1 cellular context compared by ENCODE assay signal in the genomic region with DNA sequence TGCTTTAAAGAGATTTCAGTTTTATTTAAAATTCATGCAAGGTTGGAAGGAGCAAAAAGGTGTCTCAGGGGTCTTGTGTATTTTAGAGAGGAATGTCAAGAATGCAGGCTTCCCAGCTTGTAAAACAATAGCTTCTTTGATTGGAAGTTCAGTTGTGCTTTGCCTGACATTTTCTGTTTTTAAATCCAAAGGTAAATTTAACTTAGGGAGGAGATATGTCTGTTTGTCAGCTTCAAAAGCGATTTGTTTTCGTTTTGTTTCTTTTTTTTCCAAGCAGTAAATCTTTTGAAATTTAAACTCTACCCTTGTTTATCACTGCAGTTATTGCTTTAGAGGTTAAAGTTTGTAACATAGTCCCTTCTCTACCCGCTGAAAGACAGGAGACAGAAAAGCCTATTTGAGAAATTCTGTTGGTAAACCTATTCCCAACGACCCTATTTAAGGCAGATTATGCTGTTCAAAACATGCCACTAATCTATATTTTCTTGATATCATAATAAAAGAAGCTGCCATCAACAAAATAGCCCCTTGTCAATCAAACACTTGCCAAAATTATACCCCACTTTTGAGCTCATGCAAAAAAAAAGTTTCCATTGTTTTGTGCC.
TF ChIP-seq lines count a peak whose summit lies in the region.

No MANE protein-coding gene starts in this region.

TF ChIP-seq in HepG2, 621 proteins besides CTCF, POLR2A, EP300 and RAD21 (continued from another document):
- TF ChIP-seq HMGXB4 (CRISPR knock-in tag; IDR thresholded peaks at IDR 0.05; ENCODE audit: borderline replicate concordance in 1 of 2, low read depth in 1 of 2): peak in 1 of 2 experiments; percentile 37; a peak in 1 of 4 replicates
- no peak for TF ChIP-seq ZNF367 (CRISPR knock-in tag; IDR thresholded peaks at IDR 0.05; ENCODE audit: borderline replicate concordance)
- TF ChIP-seq, protein P1, sequence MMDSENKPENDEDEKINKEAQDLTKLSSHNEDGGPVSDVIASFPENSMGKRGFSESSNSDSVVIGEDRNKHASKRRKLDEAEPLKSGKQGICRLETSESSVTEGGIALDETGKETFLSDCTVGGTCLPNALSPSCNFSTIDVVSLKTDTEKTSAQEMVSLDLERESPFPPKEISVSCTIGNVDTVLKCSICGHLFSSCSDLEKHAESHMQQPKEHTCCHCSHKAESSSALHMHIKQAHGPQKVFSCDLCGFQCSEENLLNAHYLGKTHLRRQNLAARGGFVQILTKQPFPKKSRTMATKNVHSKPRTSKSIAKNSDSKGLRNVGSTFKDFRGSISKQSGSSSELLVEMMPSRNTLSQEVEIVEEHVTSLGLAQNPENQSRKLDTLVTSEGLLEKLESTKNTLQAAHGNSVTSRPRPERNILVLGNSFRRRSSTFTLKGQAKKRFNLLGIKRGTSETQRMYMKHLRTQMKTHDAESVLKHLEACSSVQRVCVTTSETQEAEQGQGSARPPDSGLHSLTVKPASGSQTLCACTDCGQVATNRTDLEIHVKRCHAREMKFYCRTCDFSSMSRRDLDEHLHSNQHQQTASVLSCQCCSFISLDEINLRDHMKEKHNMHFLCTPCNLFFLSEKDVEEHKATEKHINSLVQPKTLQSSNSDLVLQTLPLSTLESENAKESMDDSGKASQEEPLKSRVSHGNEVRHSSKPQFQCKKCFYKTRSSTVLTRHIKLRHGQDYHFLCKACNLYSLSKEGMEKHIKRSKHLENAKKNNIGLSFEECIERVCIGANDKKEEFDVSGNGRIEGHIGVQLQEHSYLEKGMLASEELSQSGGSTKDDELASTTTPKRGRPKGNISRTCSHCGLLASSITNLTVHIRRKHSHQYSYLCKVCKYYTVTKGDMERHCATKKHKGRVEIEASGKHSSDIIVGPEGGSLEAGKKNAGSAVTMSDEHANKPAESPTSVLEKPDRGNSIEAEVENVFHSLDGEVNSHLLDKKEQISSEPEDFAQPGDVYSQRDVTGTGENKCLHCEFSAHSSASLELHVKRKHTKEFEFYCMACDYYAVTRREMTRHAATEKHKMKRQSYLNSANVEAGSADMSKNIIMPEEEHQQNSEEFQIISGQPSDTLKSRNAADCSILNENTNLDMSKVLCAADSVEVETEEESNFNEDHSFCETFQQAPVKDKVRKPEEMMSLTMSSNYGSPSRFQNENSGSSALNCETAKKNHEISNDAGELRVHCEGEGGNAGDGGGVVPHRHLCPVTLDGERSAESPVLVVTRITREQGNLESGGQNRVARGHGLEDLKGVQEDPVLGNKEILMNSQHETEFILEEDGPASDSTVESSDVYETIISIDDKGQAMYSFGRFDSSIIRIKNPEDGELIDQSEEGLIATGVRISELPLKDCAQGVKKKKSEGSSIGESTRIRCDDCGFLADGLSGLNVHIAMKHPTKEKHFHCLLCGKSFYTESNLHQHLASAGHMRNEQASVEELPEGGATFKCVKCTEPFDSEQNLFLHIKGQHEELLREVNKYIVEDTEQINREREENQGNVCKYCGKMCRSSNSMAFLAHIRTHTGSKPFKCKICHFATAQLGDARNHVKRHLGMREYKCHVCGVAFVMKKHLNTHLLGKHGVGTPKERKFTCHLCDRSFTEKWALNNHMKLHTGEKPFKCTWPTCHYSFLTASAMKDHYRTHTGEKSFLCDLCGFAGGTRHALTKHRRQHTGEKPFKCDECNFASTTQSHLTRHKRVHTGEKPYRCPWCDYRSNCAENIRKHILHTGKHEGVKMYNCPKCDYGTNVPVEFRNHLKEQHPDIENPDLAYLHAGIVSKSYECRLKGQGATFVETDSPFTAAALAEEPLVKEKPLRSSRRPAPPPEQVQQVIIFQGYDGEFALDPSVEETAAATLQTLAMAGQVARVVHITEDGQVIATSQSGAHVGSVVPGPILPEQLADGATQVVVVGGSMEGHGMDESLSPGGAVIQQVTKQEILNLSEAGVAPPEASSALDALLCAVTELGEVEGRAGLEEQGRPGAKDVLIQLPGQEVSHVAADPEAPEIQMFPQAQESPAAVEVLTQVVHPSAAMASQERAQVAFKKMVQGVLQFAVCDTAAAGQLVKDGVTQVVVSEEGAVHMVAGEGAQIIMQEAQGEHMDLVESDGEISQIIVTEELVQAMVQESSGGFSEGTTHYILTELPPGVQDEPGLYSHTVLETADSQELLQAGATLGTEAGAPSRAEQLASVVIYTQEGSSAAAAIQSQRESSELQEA (CRISPR knock-in tag; IDR thresholded peaks at IDR 0.05; ENCODE audit: not compliant biosample characterization): no peak
- TF ChIP-seq, protein P2, sequence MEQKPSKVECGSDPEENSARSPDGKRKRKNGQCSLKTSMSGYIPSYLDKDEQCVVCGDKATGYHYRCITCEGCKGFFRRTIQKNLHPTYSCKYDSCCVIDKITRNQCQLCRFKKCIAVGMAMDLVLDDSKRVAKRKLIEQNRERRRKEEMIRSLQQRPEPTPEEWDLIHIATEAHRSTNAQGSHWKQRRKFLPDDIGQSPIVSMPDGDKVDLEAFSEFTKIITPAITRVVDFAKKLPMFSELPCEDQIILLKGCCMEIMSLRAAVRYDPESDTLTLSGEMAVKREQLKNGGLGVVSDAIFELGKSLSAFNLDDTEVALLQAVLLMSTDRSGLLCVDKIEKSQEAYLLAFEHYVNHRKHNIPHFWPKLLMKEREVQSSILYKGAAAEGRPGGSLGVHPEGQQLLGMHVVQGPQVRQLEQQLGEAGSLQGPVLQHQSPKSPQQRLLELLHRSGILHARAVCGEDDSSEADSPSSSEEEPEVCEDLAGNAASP (CRISPR knock-in tag; IDR thresholded peaks at IDR 0.05; ENCODE audit: borderline replicate concordance): peak; percentile 90
- TF ChIP-seq GRHL1 (CRISPR knock-in tag; conservative IDR thresholded peaks at IDR 0.05): no peak
- no peak for TF ChIP-seq ZNF276 (CRISPR knock-in tag; IDR thresholded peaks at IDR 0.05; ENCODE audit: low read depth)
- TF ChIP-seq KDM4B (CRISPR knock-in tag; IDR thresholded peaks at IDR 0.05): peak; percentile 34; the same call in 1 of the 2 replicates
- TF ChIP-seq POGZ (CRISPR knock-in tag; IDR thresholded peaks at IDR 0.05): peak; percentile 93
TF ChIP-seq in HepG2: peak in this region for 175.
